ENCODE assay signal across 9 cellular contexts in genomic region chr19:14632286-14632685, GRCh38. TPM values are rescaled to one million over a fixed set of nuclear protein-coding genes. Genes with fewer than 3 reads are reported as not detected.
DNase-seq lines count a peak whose midpoint lies in the region; ATAC-seq, FAIRE-seq and TF ChIP-seq lines count a peak whose summit lies in the region.
"Had no signal": no experiment of that assay in that cellular context is flagged by ENCODE, and none has a peak within 500 bp of the region (broad histone marks: within the 10 kb centered on the region; RNA-seq: fewer than 3 reads in every experiment).

No MANE protein-coding gene starts in this region.

- TF ChIP-seq EP300 in upper lobe of left lung (IDR thresholded peaks at IDR 0.05), result no peak

- H3K27me3 ChIP-seq in upper lobe of left lung, result no peaks in the 10 kb centered on the region
- H3K27me3 ChIP-seq: MG63 had no signal

- POLR2A ChIA-PET in OCI-LY7 (lab: Charles Lee), result interaction anchor here (0.7 to 2.4 kb wide), 3 partner anchors 14 to 1118 kb away, joined by 3 to 9 read pairs (median 3); no protein-coding TSS in a partner anchor

- H3K27ac ChIP-seq in OCI-LY7 (ENCODE audit: low read depth, low read length, poor library complexity, severe bottlenecking), result no peak overlapping the region
- no peak overlapping the region for H3K27ac ChIP-seq in upper lobe of left lung

- TF ChIP-seq POLR2A in upper lobe of left lung (IDR thresholded peaks at IDR 0.05), result no peak

- in situ Hi-C loops in ACHN (cut with HindIII; ENCODE audit: low pct_ligation_motif_present, low pct_unique_long_range_greater_than_20kb, low sequenced_read_pairs), result no loop called here

- H3K9me2 ChIP-seq in OCI-LY7 (ENCODE audit: insufficient read depth, low read length), result no peaks in the 10 kb centered on the region

- H3K9me3 ChIP-seq in OCI-LY7 (ENCODE audit: low read length) (peaks cover 12% of the 10 kb centered on the region), upper lobe of left lung (peaks cover 0 to 9% (median 3%) of the 10 kb centered on the region in 4 donors)
- H3K9me3 ChIP-seq: MG63 had no signal

- FAIRE-seq in GM19239 (lab: Jason Lieb, UNC), result peak; percentile 78

- DNase-seq in ACHN, result peak; percentile 17
- DNase-seq in GM19239 (ENCODE audit: insufficient read length, low spot score), result peak; percentile 24
- peak; percentile 84 for DNase-seq in OCI-LY7 (ENCODE audit: low spot score)
- DNase-seq in upper lobe of left lung, result no peak
- DNase-seq: MG63 had no signal

- H3K36me3 ChIP-seq in OCI-LY7 (ENCODE audit: insufficient read depth, low read length) (no peaks in the 10 kb centered on the region), upper lobe of left lung (no peaks in the 10 kb centered on the region)
- H3K36me3 ChIP-seq: MG63 had no signal

- BruUV-seq in OCI-LY7 (replicated peaks; lab: Mats Ljungman, UMichigan), result no TSS peak

- H3K79me2 ChIP-seq in OCI-LY7 (ENCODE audit: insufficient read depth, low read depth, low read length), result no peaks in the 10 kb centered on the region

- H3K4me1 ChIP-seq in OCI-LY7 (ENCODE audit: insufficient read depth, low read length, poor library complexity, severe bottlenecking) (peaks cover 8% of the 10 kb centered on the region), upper lobe of left lung (no peaks in the 10 kb centered on the region)

- CTCF ChIA-PET in OCI-LY7 (lab: Charles Lee; ENCODE audit: unreplicated experiment), result no interaction called here

- 13 to 22% methylated on average over 1 of the region's 1 CpG for WGBS in upper lobe of left lung, 2 donors

- H3K4me2 ChIP-seq in OCI-LY7 (ENCODE audit: low read length), result no peak overlapping the region

- H4K20me1 ChIP-seq in OCI-LY7 (ENCODE audit: insufficient read depth, low read length), result no peaks in the 10 kb centered on the region

- H3K4me3 ChIP-seq in OCI-LY7 (ENCODE audit: low read depth, low read length, poor library complexity, severe bottlenecking) (no peak overlapping the region), upper lobe of left lung (no peak overlapping the region)
- H3K4me3 ChIP-seq: MG63 had no signal

- H2AFZ ChIP-seq in OCI-LY7 (ENCODE audit: low read length), result peak overlapping the region; percentile 94

- intact Hi-C loops in OCI-LY7 (cut with micrococcal nuclease; ENCODE audit: unreplicated experiment), result no loop called here

- ATAC-seq in esophagus mucosa (peak; percentile 39), upper lobe of left lung (ENCODE audit: low FRiP score in 2 of 2) (no peak), GM19467 (IDR thresholded peaks at IDR 0.05; ENCODE audit: unreplicated experiment) (no peak), GM19351 (IDR thresholded peaks at IDR 0.05; ENCODE audit: unreplicated experiment) (no peak), HG03175 (IDR thresholded peaks at IDR 0.05; ENCODE audit: unreplicated experiment) (no peak)

- TF ChIP-seq CTCF in OCI-LY7 (conservative IDR thresholded peaks at IDR 0.05; ENCODE audit: low read length) (no peak), upper lobe of left lung (IDR thresholded peaks at IDR 0.05) (no peak)

RNA-seq across cellular contexts. Expression of gene ADGRE3, which starts 42.4 kb away (rescaled TPM):
- not detected in 2 replicates for total RNA-seq in OCI-LY7 (2014; rRNA removed; shearing (Covaris generic))
- total RNA-seq in OCI-LY7 (2022) (not detected in 2 replicates), esophagus mucosa (0.12 TPM), upper lobe of left lung (1 to 10 TPM in 4 of 6 donors, under 1 TPM in 1, not detected in 1; 0.76 to 9.6 (median 2.4) TPM)

RNA-seq across cellular contexts. Expression of gene CLEC17A, which starts 49.4 kb away (rescaled TPM):
- 45.7 and 51.1 TPM in 2 replicates for total RNA-seq in OCI-LY7 (2014; rRNA removed; shearing (Covaris generic))
- total RNA-seq in OCI-LY7 (2022) (22.5 and 27.4 TPM in 2 replicates), esophagus mucosa (0.20 TPM), upper lobe of left lung (not detected)

RNA-seq across cellular contexts. Expression of gene ZNF333, which starts 57.6 kb away (rescaled TPM):
- 26.1 and 27.3 TPM in 2 replicates for total RNA-seq in OCI-LY7 (2014; rRNA removed; shearing (Covaris generic))
- total RNA-seq in OCI-LY7 (2022), result 25.0 and 30.8 TPM in 2 replicates
- 3.5 TPM for total RNA-seq in esophagus mucosa
- 10 to 100 TPM; 16.1 to 35.6 (median 20.0) TPM for total RNA-seq in upper lobe of left lung

Comparison
In these comparisons a context has a peak if more than half of its experiments do, and no peak if none do; other contexts are left out.
1. DNase-seq: peak in ACHN (single experiment), GM19239 (single experiment) and OCI-LY7 (single experiment); none in upper lobe of left lung (0 of 2).
2. RNA of gene CLEC17A, which starts 49.4 kb away (total RNA-seq): 22.5 to 51.1 TPM in OCI-LY7; 0.20 TPM in esophagus mucosa (single experiment) and not detected in upper lobe of left lung; every median in the first group is over 10 times any median in the second.